In the genomic region with DNA sequence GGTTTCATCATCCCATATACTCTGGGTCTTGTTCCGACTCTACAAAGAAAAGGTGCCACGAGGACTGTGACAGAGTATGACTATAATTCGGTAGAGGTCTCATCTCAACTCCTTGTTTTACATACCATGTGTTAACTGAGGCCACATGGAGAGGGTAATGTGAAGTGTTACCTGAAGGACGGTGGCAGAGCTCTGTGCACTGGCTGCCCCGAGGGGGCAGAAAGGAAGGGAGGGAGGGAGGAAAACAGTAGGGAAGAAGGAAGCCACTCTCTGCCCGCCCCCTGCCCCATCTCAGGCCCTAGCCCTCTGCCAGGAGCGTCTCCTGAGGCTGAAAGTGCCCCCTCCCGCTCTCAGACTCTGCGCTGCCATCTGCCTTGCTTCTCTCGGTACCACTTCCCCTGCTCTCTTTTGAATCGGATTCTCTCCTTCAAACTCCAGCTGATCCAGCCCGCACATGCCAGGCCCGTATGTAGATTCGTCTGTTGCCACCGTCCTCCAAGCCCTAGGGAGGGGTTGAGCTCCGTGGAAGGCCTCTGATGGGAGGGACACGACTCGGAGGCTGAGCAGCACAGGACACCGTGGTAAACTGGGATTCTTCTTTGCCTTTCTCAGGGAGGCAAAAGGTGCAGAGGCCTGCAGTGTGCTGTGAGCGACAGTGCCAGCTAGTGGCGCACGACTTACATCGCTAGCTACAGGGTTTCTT, we compare ENCODE assay signal across 8 cellular contexts.
DNase-seq lines count a peak whose midpoint lies in the region; ATAC-seq and TF ChIP-seq lines count a peak whose summit lies in the region.

No MANE protein-coding gene starts in this region.

- no peaks in the 10 kb centered on the region for H3K36me3 ChIP-seq in tibial nerve

- H3K4me1 Mint-ChIP-seq in activated naive CD4-positive, alpha-beta T cell treated with anti-CD3 and anti-CD28 coated beads, Interleukin-2, amount 50 U/mL, for 24 hours, result peaks cover 9% of the 10 kb centered on the region

- H3K36me3 Mint-ChIP-seq in activated naive CD4-positive, alpha-beta T cell treated with anti-CD3 and anti-CD28 coated beads, Interleukin-2, amount 50 U/mL, for 24 hours, result peaks cover 2% of the 10 kb centered on the region

- no peaks in the 10 kb centered on the region for H3K27me3 Mint-ChIP-seq in activated naive CD4-positive, alpha-beta T cell treated with anti-CD3 and anti-CD28 coated beads, Interleukin-2, amount 50 U/mL, for 24 hours

- peak; percentile 89 for ATAC-seq in HG03342 (IDR thresholded peaks at IDR 0.05; ENCODE audit: unreplicated experiment)

- DNase-seq in EH (ENCODE audit: low read depth) (peak; percentile 90), SHP77 treated with DMSO at 0.1 percent for 48 hours (lab: John Stamatoyannopoulos, UW) (peak; percentile 10), cardiac septum (ENCODE audit: low spot score) (peak; percentile 80), posterior cingulate gyrus (peak in 7 of 10 donors; percentile 30 to 93 (median 71)), tibial nerve (ENCODE audit: low spot score in 2 of 2) (peak; percentile 22 to 36), NCI-H446 treated with DMSO at 0.1 percent for 48 hours (lab: John Stamatoyannopoulos, UW) (no peak)

- peaks cover 0 to 12% (median 0%) of the 10 kb centered on the region in 4 donors for H3K9me3 ChIP-seq in tibial nerve

- no peak for TF ChIP-seq EP300 in tibial nerve (IDR thresholded peaks at IDR 0.05)

- 15 to 17% methylated on average over 22 to 23 of the region's 23 CpGs for WGBS in tibial nerve, 2 donors

- no peaks in the 10 kb centered on the region for H3K27me3 ChIP-seq in tibial nerve

- peak overlapping the region; percentile 94 for H3K4me3 Mint-ChIP-seq in activated naive CD4-positive, alpha-beta T cell treated with anti-CD3 and anti-CD28 coated beads, Interleukin-2, amount 50 U/mL, for 24 hours

- H3K9me3 Mint-ChIP-seq in activated naive CD4-positive, alpha-beta T cell treated with anti-CD3 and anti-CD28 coated beads, Interleukin-2, amount 50 U/mL, for 24 hours, result peaks cover 6% of the 10 kb centered on the region

- peak overlapping the region in 3 of 4 donors; percentile 30 to 35 (median 33) for H3K4me3 ChIP-seq in tibial nerve

- H3K4me1 ChIP-seq in tibial nerve, result peaks cover 0 to 9% (median 0%) of the 10 kb centered on the region in 4 donors

- TF ChIP-seq CTCF in tibial nerve (IDR thresholded peaks at IDR 0.05), result peak; percentile 51 to 69 (median 60)

- no peak overlapping the region for H3K27ac ChIP-seq in tibial nerve

- peak overlapping the region; percentile 96 for H3K27ac Mint-ChIP-seq in activated naive CD4-positive, alpha-beta T cell treated with anti-CD3 and anti-CD28 coated beads, Interleukin-2, amount 50 U/mL, for 24 hours

- intact Hi-C loops in cardiac septum (cut with DNase I), result loop anchor here (5.0 to 10.0 kb wide), 3 partner anchors 199 to 421 kb away; no protein-coding TSS in a partner anchor
- intact Hi-C loops in posterior cingulate gyrus (cut with DNase I), result no loop called here

- TF ChIP-seq POLR2A in tibial nerve (IDR thresholded peaks at IDR 0.05), result no peak
